ENCODE assay signal across 2 cellular contexts in the genomic region with DNA sequence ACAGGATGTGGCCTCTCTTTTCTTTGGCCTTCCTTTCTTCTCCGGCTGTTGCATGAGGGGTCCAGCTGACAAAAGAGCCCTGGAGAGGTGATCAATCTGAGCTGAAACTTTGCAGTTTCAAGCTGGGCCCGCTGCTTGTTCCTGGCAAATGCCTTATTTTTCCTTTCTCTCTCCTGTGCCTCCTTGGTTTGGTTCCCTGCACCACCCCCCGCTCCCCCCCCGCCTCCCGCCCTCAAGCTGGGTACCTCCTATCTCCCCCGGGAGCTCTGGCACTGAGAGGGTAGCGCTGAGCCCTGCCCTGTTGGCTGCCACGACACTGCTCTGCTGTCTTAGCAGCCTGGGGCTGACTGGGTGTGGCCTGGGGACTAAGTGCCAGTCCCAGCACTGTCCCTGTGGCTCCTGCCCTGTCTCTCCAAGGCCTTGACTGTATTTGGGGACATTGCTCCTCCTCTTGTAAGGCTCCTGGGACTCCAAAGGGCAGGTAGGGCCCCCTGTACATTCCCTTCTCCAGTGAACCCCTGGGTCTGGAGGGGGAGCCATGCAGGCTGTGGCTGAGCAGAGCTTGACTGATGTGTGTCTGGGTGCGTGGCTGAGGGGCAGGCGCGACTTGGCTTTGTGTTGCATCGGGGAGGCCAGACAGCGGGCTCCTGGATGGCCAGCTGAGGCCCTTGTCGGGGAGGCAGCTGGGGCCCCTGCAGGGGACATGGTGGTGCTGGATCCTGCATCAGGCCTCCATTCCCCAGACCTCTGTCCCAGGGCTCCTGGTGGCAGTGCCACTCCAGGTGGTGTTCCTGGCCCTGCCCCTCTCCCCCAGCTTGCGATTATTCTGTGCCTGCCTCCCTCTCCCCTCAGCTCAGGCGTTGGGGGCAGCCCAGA.
TF ChIP-seq lines count a peak whose summit lies in the region.

No MANE protein-coding gene starts in this region.

TF ChIP-seq in A549, 52 proteins besides CTCF, POLR2A, EP300 and RAD21:
- TF ChIP-seq, protein P1, sequence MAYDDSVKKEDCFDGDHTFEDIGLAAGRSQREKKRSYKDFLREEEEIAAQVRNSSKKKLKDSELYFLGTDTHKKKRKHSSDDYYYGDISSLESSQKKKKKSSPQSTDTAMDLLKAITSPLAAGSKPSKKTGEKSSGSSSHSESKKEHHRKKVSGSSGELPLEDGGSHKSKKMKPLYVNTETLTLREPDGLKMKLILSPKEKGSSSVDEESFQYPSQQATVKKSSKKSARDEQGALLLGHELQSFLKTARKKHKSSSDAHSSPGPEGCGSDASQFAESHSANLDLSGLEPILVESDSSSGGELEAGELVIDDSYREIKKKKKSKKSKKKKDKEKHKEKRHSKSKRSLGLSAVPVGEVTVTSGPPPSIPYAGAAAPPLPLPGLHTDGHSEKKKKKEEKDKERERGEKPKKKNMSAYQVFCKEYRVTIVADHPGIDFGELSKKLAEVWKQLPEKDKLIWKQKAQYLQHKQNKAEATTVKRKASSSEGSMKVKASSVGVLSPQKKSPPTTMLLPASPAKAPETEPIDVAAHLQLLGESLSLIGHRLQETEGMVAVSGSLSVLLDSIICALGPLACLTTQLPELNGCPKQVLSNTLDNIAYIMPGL (CRISPR knock-in tag; IDR thresholded peaks at IDR 0.05; ENCODE audit: borderline replicate concordance) = no peak

TF ChIP-seq in GM12891, 5 proteins besides CTCF, POLR2A, EP300 and RAD21 (continued from another document):
- TF ChIP-seq POLR2AphosphoS5 (IDR thresholded peaks at IDR 0.05; ENCODE audit: low read depth, low read length) (no peak), PAX5 (IDR thresholded peaks at IDR 0.05; ENCODE audit: insufficient read depth, low read length, severe bottlenecking) (no peak), TAF1 (IDR thresholded peaks at IDR 0.05; ENCODE audit: low read depth, low read length) (no peak)
